ENCODE assay signal across 8 cellular contexts in genomic region chr6:30169658-30170614, GRCh38. TPM values are rescaled to one million over a fixed set of nuclear protein-coding genes. Genes with fewer than 3 reads are reported as not detected.
DNase-seq lines count a peak whose midpoint lies in the region; ATAC-seq and TF ChIP-seq lines count a peak whose summit lies in the region.

No MANE protein-coding gene starts in this region.

- no peaks in the 10 kb centered on the region for H3K9me3 Mint-ChIP-seq in activated naive CD8-positive, alpha-beta T cell treated with anti-CD3 and anti-CD28 coated beads, Interleukin-2, amount 10 ng/mL, durations not matched to agents 7 days and 5 days
- H3K9me3 Mint-ChIP-seq in activated naive CD8-positive, alpha-beta T cell treated with anti-CD3 and anti-CD28 coated beads for 36 hours = no peaks in the 10 kb centered on the region

- POLR2A ChIA-PET in activated naive CD8-positive, alpha-beta T cell treated with anti-CD3 and anti-CD28 coated beads, Interleukin-2, amount 10 ng/mL, durations not matched to agents 7 days and 5 days (lab: Charles Lee) = no interaction called here

- TF ChIP-seq CTCF in NB4 (IDR thresholded peaks at IDR 0.05; ENCODE audit: low read depth, low read length) (peak; percentile 83), VCaP (conservative IDR thresholded peaks at IDR 0.05) (peak; percentile 89)

- H3K4me1 Mint-ChIP-seq in activated naive CD8-positive, alpha-beta T cell treated with anti-CD3 and anti-CD28 coated beads, Interleukin-2, amount 10 ng/mL, durations not matched to agents 7 days and 5 days = peaks cover 17% of the 10 kb centered on the region
- peaks cover 18% of the 10 kb centered on the region for H3K4me1 Mint-ChIP-seq in activated naive CD8-positive, alpha-beta T cell treated with anti-CD3 and anti-CD28 coated beads for 36 hours

- no peak overlapping the region for H3K27ac Mint-ChIP-seq in activated naive CD8-positive, alpha-beta T cell treated with anti-CD3 and anti-CD28 coated beads, Interleukin-2, amount 10 ng/mL, durations not matched to agents 7 days and 5 days
- H3K27ac Mint-ChIP-seq in activated naive CD8-positive, alpha-beta T cell treated with anti-CD3 and anti-CD28 coated beads for 36 hours = no peak overlapping the region

- no peak overlapping the region for H3K27ac ChIP-seq in VCaP

- no peak overlapping the region for H3K4me3 ChIP-seq in NB4 (ENCODE audit: low read depth, low read length)

- H3K36me3 Mint-ChIP-seq in activated naive CD8-positive, alpha-beta T cell treated with anti-CD3 and anti-CD28 coated beads, Interleukin-2, amount 10 ng/mL, durations not matched to agents 7 days and 5 days = no peaks in the 10 kb centered on the region
- H3K36me3 Mint-ChIP-seq in activated naive CD8-positive, alpha-beta T cell treated with anti-CD3 and anti-CD28 coated beads for 36 hours = no peaks in the 10 kb centered on the region

- H3K27me3 Mint-ChIP-seq in activated naive CD8-positive, alpha-beta T cell treated with anti-CD3 and anti-CD28 coated beads, Interleukin-2, amount 10 ng/mL, durations not matched to agents 7 days and 5 days = peaks cover 46% of the 10 kb centered on the region
- H3K27me3 Mint-ChIP-seq in activated naive CD8-positive, alpha-beta T cell treated with anti-CD3 and anti-CD28 coated beads for 36 hours = peaks cover 87% of the 10 kb centered on the region

- DNase-seq in activated naive CD8-positive, alpha-beta T cell treated with anti-CD3 and anti-CD28 coated beads, Interleukin-2, amount 10 ng/mL, durations not matched to agents 7 days and 5 days = no peak
- DNase-seq in activated naive CD8-positive, alpha-beta T cell treated with anti-CD3 and anti-CD28 coated beads for 36 hours = no peak
- DNase-seq in NB4 (ENCODE audit: low read depth) = peak; percentile 70
- peak; percentile 17 for DNase-seq in globus pallidus (ENCODE audit: low spot score)
- peak; percentile 58 for DNase-seq in renal cortical epithelial cell (ENCODE audit: low read depth)

- H3K4me3 Mint-ChIP-seq in activated naive CD8-positive, alpha-beta T cell treated with anti-CD3 and anti-CD28 coated beads, Interleukin-2, amount 10 ng/mL, durations not matched to agents 7 days and 5 days = no peak overlapping the region
- H3K4me3 Mint-ChIP-seq in activated naive CD8-positive, alpha-beta T cell treated with anti-CD3 and anti-CD28 coated beads for 36 hours = no peak overlapping the region

- no peak for TF ChIP-seq POLR2A in NB4 (IDR thresholded peaks at IDR 0.05; ENCODE audit: extremely low read depth, insufficient read length)

- peak; percentile 77 for ATAC-seq in activated naive CD8-positive, alpha-beta T cell treated with anti-CD3 and anti-CD28 coated beads, Interleukin-2, amount 10 ng/mL, durations not matched to agents 7 days and 5 days (ENCODE audit: low read depth)
- ATAC-seq in GM18907 (IDR thresholded peaks at IDR 0.05; ENCODE audit: unreplicated experiment) = no peak
- ATAC-seq in GM21717 (IDR thresholded peaks at IDR 0.05; ENCODE audit: unreplicated experiment) = no peak

RNA-seq across cellular contexts. Expression of gene TRIM15, which starts 6.6 kb away (rescaled TPM):
- not detected for total RNA-seq in activated naive CD8-positive, alpha-beta T cell treated with anti-CD3 and anti-CD28 coated beads, Interleukin-2, amount 10 ng/mL, durations not matched to agents 7 days and 5 days
- under 1 TPM in 1 of 2 experiments, not detected in 1; 0.29 TPM for total RNA-seq in activated naive CD8-positive, alpha-beta T cell treated with anti-CD3 and anti-CD28 coated beads for 36 hours
- total RNA-seq in renal cortical epithelial cell = 0.17 TPM in 1 of 2 replicates, not detected in the other

RNA-seq across cellular contexts. Expression of gene TRIM10, which starts 8.9 kb away (rescaled TPM):
- not detected for total RNA-seq in activated naive CD8-positive, alpha-beta T cell treated with anti-CD3 and anti-CD28 coated beads, Interleukin-2, amount 10 ng/mL, durations not matched to agents 7 days and 5 days
- not detected for total RNA-seq in activated naive CD8-positive, alpha-beta T cell treated with anti-CD3 and anti-CD28 coated beads for 36 hours
- under 0.01 TPM in 1 of 2 replicates, not detected in the other for total RNA-seq in renal cortical epithelial cell

RNA-seq across cellular contexts. Expression of gene TRIM40, which starts 34.0 kb away (rescaled TPM):
- not detected for total RNA-seq in activated naive CD8-positive, alpha-beta T cell treated with anti-CD3 and anti-CD28 coated beads, Interleukin-2, amount 10 ng/mL, durations not matched to agents 7 days and 5 days
- not detected for total RNA-seq in activated naive CD8-positive, alpha-beta T cell treated with anti-CD3 and anti-CD28 coated beads for 36 hours
- not detected in 2 replicates for total RNA-seq in renal cortical epithelial cell

RNA-seq across cellular contexts. Expression of gene TRIM26, which starts 43.3 kb away (rescaled TPM):
- 10 to 100 TPM; 75.5 to 79.3 TPM for total RNA-seq in activated naive CD8-positive, alpha-beta T cell treated with anti-CD3 and anti-CD28 coated beads, Interleukin-2, amount 10 ng/mL, durations not matched to agents 7 days and 5 days
- 10 to 100 TPM; 68.6 to 70.2 TPM for total RNA-seq in activated naive CD8-positive, alpha-beta T cell treated with anti-CD3 and anti-CD28 coated beads for 36 hours
- total RNA-seq in renal cortical epithelial cell = 23.4 and 45.6 TPM in 2 replicates

RNA-seq across cellular contexts. Expression of gene TRIM31, which starts 57.0 kb away (rescaled TPM):
- total RNA-seq in activated naive CD8-positive, alpha-beta T cell treated with anti-CD3 and anti-CD28 coated beads, Interleukin-2, amount 10 ng/mL, durations not matched to agents 7 days and 5 days = not detected
- not detected for total RNA-seq in activated naive CD8-positive, alpha-beta T cell treated with anti-CD3 and anti-CD28 coated beads for 36 hours
- total RNA-seq in renal cortical epithelial cell = not detected in 2 replicates

Comparison
In these comparisons a context has a peak if more than half of its experiments do, and no peak if none do; other contexts are left out.
1. DNase-seq: peak in NB4 (single experiment), globus pallidus (single experiment) and renal cortical epithelial cell (single experiment); none in activated naive CD8-positive, alpha-beta T cell treated with anti-CD3 and anti-CD28 coated beads, Interleukin-2, amount 10 ng/mL, durations not matched to agents 7 days and 5 days (single experiment) and activated naive CD8-positive, alpha-beta T cell treated with anti-CD3 and anti-CD28 coated beads for 36 hours (single experiment).